9 cellular contexts compared by ENCODE assay signal in the genomic region with DNA sequence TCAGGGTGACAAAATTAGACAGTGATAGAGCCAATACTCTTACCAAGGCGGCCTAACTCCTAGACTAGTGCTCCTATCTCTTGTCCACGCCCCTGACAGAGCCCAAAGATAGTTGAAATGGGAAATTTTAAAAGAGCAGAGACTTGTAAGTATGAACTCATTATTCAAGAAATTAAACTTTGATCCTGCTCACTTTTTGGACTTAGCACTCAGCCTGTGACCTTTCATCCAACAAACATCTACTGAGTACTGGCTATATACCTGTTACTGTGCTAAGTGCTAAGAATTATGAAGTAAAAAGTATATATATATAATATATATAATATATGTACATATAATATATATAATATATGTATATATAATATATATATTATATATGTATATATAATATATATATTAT. TPM values are rescaled to one million over a fixed set of nuclear protein-coding genes. Genes with fewer than 3 reads are reported as not detected.
DNase-seq lines count a peak whose midpoint lies in the region; ATAC-seq and TF ChIP-seq lines count a peak whose summit lies in the region.
"Had no signal": no experiment of that assay in that cellular context is flagged by ENCODE, and none has a peak within 500 bp of the region (broad histone marks: within the 10 kb centered on the region; RNA-seq: fewer than 3 reads in every experiment).

No MANE protein-coding gene starts in this region.

- peaks cover 6% of the 10 kb centered on the region; the same call in 1 of the 2 replicates for H3K4me1 ChIP-seq in Caco-2
- H3K4me1 ChIP-seq in ectodermal cell (ENCODE audit: control insufficient read depth, insufficient read depth, low read length) = no peaks in the 10 kb centered on the region
- peaks cover 2 to 4% of the 10 kb centered on the region in 2 donors for H3K4me1 ChIP-seq in neuronal stem cell (ENCODE audit: control insufficient read depth in 2 of 2, insufficient read depth in 1 of 2, low read depth in 1 of 2, low read length in 2 of 2)

- peak overlapping the region; percentile 97 for H2AFZ ChIP-seq in neuronal stem cell (ENCODE audit: low read length)

- H3K27me3 Mint-ChIP-seq in Caco-2 (ENCODE audit: insufficient read depth, unreplicated experiment) (no peaks in the 10 kb centered on the region), CD14-positive monocyte (ENCODE audit: low read depth in 3 of 3) (peaks cover 0 to 2% (median 0%) of the 10 kb centered on the region in 3 donors)

- no peak overlapping the region for H2BK120ac ChIP-seq in neuronal stem cell (ENCODE audit: low read depth, low read length)

- no peak overlapping the region for H4K91ac ChIP-seq in neuronal stem cell (ENCODE audit: low read depth, low read length, poor library complexity)

- H3K27ac ChIP-seq in ectodermal cell (ENCODE audit: insufficient read depth, low read depth, low read length, poor library complexity, severe bottlenecking) = no peak overlapping the region
- no peak overlapping the region for H3K27ac ChIP-seq in neuronal stem cell (replicated peaks; ENCODE audit: low read length)

- H3K9me3 Mint-ChIP-seq in Caco-2 (ENCODE audit: unreplicated experiment) (no peaks in the 10 kb centered on the region), CD14-positive monocyte (no peaks in the 10 kb centered on the region)

- POLR2A ChIA-PET in Caco-2 (lab: Charles Lee) = no interaction called here

- DNase-seq in Caco-2 (no peak), KBM-7 (peak; percentile 28), neuronal stem cell (ENCODE audit: low spot score) (no peak), HCEC 1CT (no peak), NCI-H1092 (lab: John Stamatoyannopoulos, UW) (no peak), CD14-positive monocyte (ENCODE audit: low spot score) (no peak)
- DNase-seq: NCI-H1048 had no signal

- TF ChIP-seq CTCF in Caco-2 (IDR thresholded peaks at IDR 0.05; ENCODE audit: insufficient read depth in 1 of 2, low read depth in 1 of 2, low read length in 1 of 2, severe bottlenecking in 1 of 2, unreplicated experiment in 1 of 2) (no peak), CD14-positive monocyte (IDR thresholded peaks at IDR 0.05) (no peak)

- H3K4me2 ChIP-seq in neuronal stem cell (ENCODE audit: insufficient read depth, low read length, poor library complexity, severe bottlenecking) = no peak overlapping the region

- H3K36me3 ChIP-seq in Caco-2 (ENCODE audit: control insufficient read depth, insufficient read depth, low read length) (no peaks in the 10 kb centered on the region), ectodermal cell (ENCODE audit: control insufficient read depth, insufficient read depth, low read length) (no peaks in the 10 kb centered on the region), neuronal stem cell (replicated peaks in 1 of 2; ENCODE audit: control insufficient read depth in 2 of 2, insufficient read depth in 2 of 2, low read length in 2 of 2) (peaks cover 9 to 33% of the 10 kb centered on the region in 2 donors)

- no peak overlapping the region for H2BK15ac ChIP-seq in neuronal stem cell (ENCODE audit: low read length)

- CTCF ChIA-PET in Caco-2 (lab: Charles Lee) = no interaction called here

- no peak overlapping the region for H2AK5ac ChIP-seq in neuronal stem cell (ENCODE audit: low read depth, low read length)

- 93 to 100% methylated on average over 1 to 2 of the region's 2 CpGs for WGBS in ectodermal cell, 2 experiments
- no CpG with 5 or more reads among the region's 2 CpGs for WGBS in neuronal stem cell (ENCODE audit: extremely low coverage in 2 of 2, insufficient read length in 2 of 2, insufficient replicate concordance in 1 of 2), 2 donors

- no peaks in the 10 kb centered on the region for H3K9me3 ChIP-seq in Caco-2
- no peaks in the 10 kb centered on the region for H3K9me3 ChIP-seq in ectodermal cell (ENCODE audit: control insufficient read depth, low read length)
- H3K9me3 ChIP-seq in neuronal stem cell (replicated peaks in 1 of 2; ENCODE audit: control insufficient read depth in 2 of 2, insufficient read depth in 1 of 2, low read depth in 1 of 2, low read length in 2 of 2) = no peaks in the 10 kb centered on the region

- no TSS peak for BruUV-seq in Caco-2 (replicated peaks; lab: Mats Ljungman, UMichigan)

- H3K14ac ChIP-seq in neuronal stem cell (ENCODE audit: low read length) = no peak overlapping the region

- no peak overlapping the region for H4K8ac ChIP-seq in neuronal stem cell (ENCODE audit: low read depth, low read length)

- H3K4me3 ChIP-seq in Caco-2 (ENCODE audit: low read depth, low read length) (peak overlapping the region; percentile 99), ectodermal cell (ENCODE audit: insufficient read depth, low read depth, low read length) (peak overlapping the region; percentile 93), neuronal stem cell (ENCODE audit: low read length in 2 of 2) (peak overlapping the region in 1 of 2 donors; percentile 81)

- no peak overlapping the region for H3K27ac Mint-ChIP-seq in Caco-2 (ENCODE audit: unreplicated experiment)
- H3K27ac Mint-ChIP-seq in CD14-positive monocyte = no peak overlapping the region

- no peaks in the 10 kb centered on the region for H3K27me3 ChIP-seq in Caco-2 (replicated peaks; ENCODE audit: control insufficient read depth, insufficient read depth, low read length)
- no peaks in the 10 kb centered on the region for H3K27me3 ChIP-seq in ectodermal cell (ENCODE audit: control insufficient read depth, insufficient read depth, low read length, poor library complexity, severe bottlenecking)
- no peaks in the 10 kb centered on the region for H3K27me3 ChIP-seq in neuronal stem cell (ENCODE audit: control insufficient read depth in 3 of 3, insufficient read depth in 3 of 3, low read depth in 1 of 3, low read length in 3 of 3)

- intact Hi-C loops in Caco-2 (cut with micrococcal nuclease; ENCODE audit: unreplicated experiment) (no loop called here), CD14-positive monocyte (cut with micrococcal nuclease) (no loop called here)

- in situ Hi-C loops in KBM-7 (cut with MboI; ENCODE audit: low pct_unique_long_range_greater_than_20kb, low sequenced_read_pairs) = no loop called here

- no peak for ATAC-seq in GM18870 (IDR thresholded peaks at IDR 0.05; ENCODE audit: unreplicated experiment)

- H3K36me3 Mint-ChIP-seq in Caco-2 (ENCODE audit: insufficient read depth, unreplicated experiment) (peaks cover 12% of the 10 kb centered on the region), CD14-positive monocyte (peaks cover 7 to 13% of the 10 kb centered on the region in 2 donors)

- H3K18ac ChIP-seq in neuronal stem cell (ENCODE audit: low read length) = no peak overlapping the region

- H2BK5ac ChIP-seq in neuronal stem cell (ENCODE audit: low read length) = no peak overlapping the region

- H3K4me3 Mint-ChIP-seq in Caco-2 (ENCODE audit: unreplicated experiment) (peak overlapping the region; percentile 96), CD14-positive monocyte (no peak overlapping the region)

- H3K9ac ChIP-seq in neuronal stem cell (ENCODE audit: low read depth, low read length, poor library complexity) = no peak overlapping the region

- no peak overlapping the region for H2BK12ac ChIP-seq in neuronal stem cell (ENCODE audit: low read length)

- peaks cover 4% of the 10 kb centered on the region for H3K79me1 ChIP-seq in neuronal stem cell (ENCODE audit: low read depth, low read length)

- no peak overlapping the region for H3K4ac ChIP-seq in neuronal stem cell (ENCODE audit: low read length)

- H3K4me1 Mint-ChIP-seq in Caco-2 (ENCODE audit: low read depth, unreplicated experiment) = peaks cover 7% of the 10 kb centered on the region
- H3K4me1 Mint-ChIP-seq in CD14-positive monocyte = peaks cover 28% of the 10 kb centered on the region

- no peak overlapping the region for H3K23ac ChIP-seq in neuronal stem cell (ENCODE audit: low read depth, low read length, poor library complexity)

RNA-seq across cellular contexts. Expression of gene INVS, which starts 1.2 kb away (rescaled TPM):
- 15.6 and 17.3 TPM in 2 replicates for total RNA-seq in Caco-2 (2022)
- 17.0 TPM for polyA plus RNA-seq in ectodermal cell (2013, experiment 1 of 4)
- 16.3 TPM for polyA plus RNA-seq in ectodermal cell (2013, experiment 2 of 4)
- 14.3 TPM for polyA plus RNA-seq in ectodermal cell (2013, experiment 3 of 4)
- 14.6 TPM for polyA plus RNA-seq in ectodermal cell (2013, experiment 4 of 4)
- polyA plus RNA-seq in neuronal stem cell (2013, experiment 1 of 2) = 6.9 TPM
- 7.4 TPM for polyA plus RNA-seq in neuronal stem cell (2013, experiment 2 of 2)
- 1 to 10 TPM; 2.9 to 4.2 TPM for polyA plus RNA-seq in CD14-positive monocyte

RNA-seq across cellular contexts. Expression of gene ERP44, which starts 1.5 kb away (rescaled TPM):
- 23.9 and 25.6 TPM in 2 replicates for total RNA-seq in Caco-2 (2022)
- polyA plus RNA-seq in ectodermal cell (2013, experiment 1 of 4) = 18.8 TPM
- polyA plus RNA-seq in ectodermal cell (2013, experiment 2 of 4) = 21.0 TPM
- polyA plus RNA-seq in ectodermal cell (2013, experiment 3 of 4) = 18.8 TPM
- polyA plus RNA-seq in ectodermal cell (2013, experiment 4 of 4) = 20.3 TPM
- polyA plus RNA-seq in neuronal stem cell (2013, experiment 1 of 2) = 14.2 TPM
- polyA plus RNA-seq in neuronal stem cell (2013, experiment 2 of 2) = 13.7 TPM
- polyA plus RNA-seq in CD14-positive monocyte = 10 to 100 TPM; 66.3 to 74.0 TPM
